Comparison of ENCODE assay signal across 7 cellular contexts in genomic region chrX:14062524-14062923, GRCh38.
"Had no signal": no experiment of that assay in that cellular context is flagged by ENCODE, and none has a peak within 500 bp of the region (broad histone marks: within the 10 kb centered on the region; RNA-seq: fewer than 3 reads in every experiment).

No MANE protein-coding gene starts in this region.

- H3K4me3 ChIP-seq: GM23338 had no signal

- H3K4me3 Mint-ChIP-seq: GM23338, H9 had no signal

- H3K9me3 Mint-ChIP-seq: GM23338 had no signal

- FAIRE-seq: H1, H54, HTR-8/SVneo had no signal

- ATAC-seq: GM23338 had no signal

- H3K27ac Mint-ChIP-seq: GM23338, H9 had no signal

- DNase-seq: H9, HCEC 1CT, IMR-90 had no signal
